6 cellular contexts compared by ENCODE assay signal in genomic region chr4:144018223-144018622, GRCh38. TPM values are rescaled to one million over a fixed set of nuclear protein-coding genes. Genes with fewer than 3 reads are reported as not detected.
"Had no signal": no experiment of that assay in that cellular context is flagged by ENCODE, and none has a peak within 500 bp of the region (broad histone marks: within the 10 kb centered on the region; RNA-seq: fewer than 3 reads in every experiment).

No MANE protein-coding gene starts in this region.

RNA-seq across cellular contexts. Expression of gene GYPB, which starts 1.0 kb away (rescaled TPM):
- total RNA-seq: M059J, PC-9, Right ventricle myocardium inferior, RPMI7951, SJCRH30 had no signal
- polyA plus RNA-seq: SK-N-SH had no signal
